ENCODE assay signal across 1 cellular context in the genomic region with DNA sequence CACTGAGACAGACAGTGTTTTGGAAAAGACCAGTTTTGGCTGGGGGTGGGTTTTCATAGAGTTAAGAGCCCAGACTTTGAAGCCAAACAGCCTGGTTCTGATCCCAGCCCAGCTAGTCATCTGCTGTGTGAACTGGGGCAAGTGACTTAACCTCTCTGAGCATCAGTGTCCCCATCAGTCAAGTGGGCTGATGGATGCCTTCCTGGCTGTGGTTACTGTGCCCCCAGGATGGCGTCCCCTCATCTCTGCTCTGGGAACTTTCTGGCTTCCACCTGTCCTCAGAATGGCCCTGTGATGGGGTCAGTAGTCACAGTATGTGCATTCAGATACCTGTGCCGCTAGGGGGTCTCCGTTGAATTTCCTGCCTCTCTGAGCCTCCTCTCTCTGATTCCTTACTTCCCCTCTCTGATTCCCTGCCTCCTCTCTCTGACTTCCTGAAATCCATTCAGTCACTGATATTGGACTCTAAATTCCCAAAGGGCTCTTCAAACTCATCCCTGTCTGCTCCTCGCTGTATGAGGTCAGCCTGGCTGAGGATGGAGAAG.
TF ChIP-seq lines count a peak whose summit lies in the region.

No MANE protein-coding gene starts in this region.

TF ChIP-seq in K562, 482 proteins besides CTCF, POLR2A, EP300 and RAD21:
- TF ChIP-seq, protein P1, sequence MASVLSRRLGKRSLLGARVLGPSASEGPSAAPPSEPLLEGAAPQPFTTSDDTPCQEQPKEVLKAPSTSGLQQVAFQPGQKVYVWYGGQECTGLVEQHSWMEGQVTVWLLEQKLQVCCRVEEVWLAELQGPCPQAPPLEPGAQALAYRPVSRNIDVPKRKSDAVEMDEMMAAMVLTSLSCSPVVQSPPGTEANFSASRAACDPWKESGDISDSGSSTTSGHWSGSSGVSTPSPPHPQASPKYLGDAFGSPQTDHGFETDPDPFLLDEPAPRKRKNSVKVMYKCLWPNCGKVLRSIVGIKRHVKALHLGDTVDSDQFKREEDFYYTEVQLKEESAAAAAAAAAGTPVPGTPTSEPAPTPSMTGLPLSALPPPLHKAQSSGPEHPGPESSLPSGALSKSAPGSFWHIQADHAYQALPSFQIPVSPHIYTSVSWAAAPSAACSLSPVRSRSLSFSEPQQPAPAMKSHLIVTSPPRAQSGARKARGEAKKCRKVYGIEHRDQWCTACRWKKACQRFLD (CRISPR knock-in tag; IDR thresholded peaks at IDR 0.05), result no peak
- TF ChIP-seq ZFPM2 (CRISPR knock-in tag; IDR thresholded peaks at IDR 0.05), result no peak
- peak; percentile 19 for TF ChIP-seq ZFP36 (IDR thresholded peaks at IDR 0.05; ENCODE audit: low read depth, low read length, partially characterized antibody)
- TF ChIP-seq RBM25 (IDR thresholded peaks at IDR 0.05; ENCODE audit: low read depth, low read length, severe bottlenecking), result peak; percentile 63
- TF ChIP-seq RNF2 (IDR thresholded peaks at IDR 0.05), result no peak
